ENCODE assay signal across 8 cellular contexts in genomic region chr1:77889240-77889637, GRCh38. TPM values are rescaled to one million over a fixed set of nuclear protein-coding genes. Genes with fewer than 3 reads are reported as not detected.
DNase-seq lines count a peak whose midpoint lies in the region; ATAC-seq, FAIRE-seq and TF ChIP-seq lines count a peak whose summit lies in the region.

No MANE protein-coding gene starts in this region.

- H3K27ac ChIP-seq in A549 (peak overlapping the region; percentile 87 to 97), VCaP (peak overlapping the region; percentile 41; the same call in 1 of the 2 replicates), ovary (peak overlapping the region; percentile 68 to 93)

- WGBS in A549 (ENCODE audit: missing lambda C conversion rate): 6% methylated on average over 7 of the region's 9 CpGs
- 0 to 1% (median 1%) methylated on average over 9 of the region's 9 CpGs for WGBS in ovary, 3 donors

- CTCF ChIA-PET in A549 (lab: Yijun Ruan, JAX): no interaction called here

- H3K9me3 ChIP-seq in A549 (no peaks in the 10 kb centered on the region), ovary (no peaks in the 10 kb centered on the region)

- TF ChIP-seq POLR2A in A549 (IDR thresholded peaks at IDR 0.05; ENCODE audit: low read length) (no peak), ovary (IDR thresholded peaks at IDR 0.05) (no peak)

- TF ChIP-seq EP300 in A549 (IDR thresholded peaks at IDR 0.05) (no peak), ovary (IDR thresholded peaks at IDR 0.05) (no peak)

- H3K4me1 ChIP-seq in A549 (peaks cover 17% of the 10 kb centered on the region; the same call in 2 of the 3 replicates), ovary (ENCODE audit: insufficient read depth) (no peaks in the 10 kb centered on the region)

- no peaks in the 10 kb centered on the region for H3K27me3 ChIP-seq in ovary

- no peak for TF ChIP-seq CTCF in A549 (IDR thresholded peaks at IDR 0.05)
- no peak for TF ChIP-seq CTCF in VCaP (conservative IDR thresholded peaks at IDR 0.05)
- TF ChIP-seq CTCF in ovary (IDR thresholded peaks at IDR 0.05): no peak

- intact Hi-C loops in ovary (cut with DNase I): no loop called here

- POLR2A ChIA-PET in A549 (lab: Yijun Ruan, JAX): no interaction called here

- DNase-seq in A549 (ENCODE audit: low read depth in 1 of 2, low spot score in 1 of 2) (peak; percentile 12 to 35), glomerular endothelial cell (ENCODE audit: extremely low read depth, low read depth, low spot score) (peak; percentile 39), ovary (no peak), NAMALWA (ENCODE audit: low spot score) (no peak)

- H3K4me3 ChIP-seq in A549 (peak overlapping the region; percentile 87), ovary (peak overlapping the region; percentile 88)

- no peak for TF ChIP-seq RAD21 in A549 (conservative IDR thresholded peaks at IDR 0.05 in 1 of 2, IDR thresholded peaks at IDR 0.05 in 1 of 2)

- peak; percentile 62 to 71 for ATAC-seq in A549
- ATAC-seq in GM19395 (IDR thresholded peaks at IDR 0.05; ENCODE audit: unreplicated experiment): peak; percentile 15
- no peak for ATAC-seq in HG02840 (IDR thresholded peaks at IDR 0.05; ENCODE audit: low FRiP score, unreplicated experiment)
- ATAC-seq in HG02798 (IDR thresholded peaks at IDR 0.05; ENCODE audit: poor library complexity, unreplicated experiment): no peak

- no peaks in the 10 kb centered on the region for H3K36me3 ChIP-seq in ovary

- H3K4me2 ChIP-seq in A549: peak overlapping the region; percentile 90

- FAIRE-seq in A549 (lab: Jason Lieb, UNC): no peak

TF ChIP-seq in A549, 52 proteins besides CTCF, POLR2A, EP300 and RAD21:
- peak in 1 of 2 experiments; percentile 22; a peak in 1 of 4 replicates for TF ChIP-seq CEBPB (IDR thresholded peaks at IDR 0.05)
- TF ChIP-seq RCOR1 (IDR thresholded peaks at IDR 0.05; ENCODE audit: low read depth, low read length): no peak

RNA-seq across cellular contexts. Expression of gene NEXN, which starts 0.8 kb away (rescaled TPM):
- polyA plus RNA-seq in A549 (2011; rRNA removed): 0.54 and 1.8 TPM in 2 replicates
- 0.28 and 0.29 TPM in 2 replicates for polyA plus RNA-seq in A549 (2012; cell fraction: cytosol; rRNA removed)
- polyA plus RNA-seq in A549 (2012; cell fraction: nucleus; rRNA removed): 0.12 and 0.32 TPM in 2 replicates
- 7.3 to 8.7 TPM (median 8.2 TPM) in 3 replicates for polyA plus RNA-seq in A549 (2017; fragmentation: RNase III; extraction: RNeasy Plus Mini Kit Qiagen cat#74134 plus additional on column Dnase treatment)
- 0.49 TPM in 1 of 2 replicates, not detected in the other for polyA minus RNA-seq in A549 (2011; rRNA and poly(A)+ RNA removed)
- total RNA-seq in glomerular endothelial cell: 3.9 and 7.9 TPM in 2 replicates
- total RNA-seq in ovary: 10 to 100 TPM in 3 of 7 donors, 1 to 10 TPM in 4; 2.4 to 21.5 (median 8.7) TPM
- 10 to 100 TPM; 13.3 to 66.2 TPM for polyA plus RNA-seq in ovary

Comparison
In these comparisons a context has a peak if more than half of its experiments do, and no peak if none do; other contexts are left out.
1. ATAC-seq: peak in A549 (2 of 2) and GM19395 (single experiment); none in HG02840 (single experiment) and HG02798 (single experiment).
2. DNase-seq: peak in A549 (2 of 2) and glomerular endothelial cell (single experiment); none in ovary (0 of 5) and NAMALWA (single experiment).
3. H3K27ac ChIP-seq: peak in every context shown above with its lines; median percentile 92 in A549; 80 in ovary; 41 in VCaP.